Comparison of ENCODE assay signal across 1 cellular context in genomic region chr4:10048931-10049655, GRCh38.
TF ChIP-seq lines count a peak whose summit lies in the region.

No MANE protein-coding gene starts in this region.

TF ChIP-seq in SK-N-SH treated with all-trans-retinoic acid at 6 μM for 48 hours, 23 proteins besides CTCF, POLR2A, EP300 and RAD21 (continued from another document):
- TF ChIP-seq PATZ1 (CRISPR knock-in tag; IDR thresholded peaks at IDR 0.05; ENCODE audit: borderline replicate concordance) (no peak), ZNF8 (CRISPR knock-in tag; IDR thresholded peaks at IDR 0.05) (no peak)
